Comparison of ENCODE assay signal across 7 cellular contexts in the genomic region with DNA sequence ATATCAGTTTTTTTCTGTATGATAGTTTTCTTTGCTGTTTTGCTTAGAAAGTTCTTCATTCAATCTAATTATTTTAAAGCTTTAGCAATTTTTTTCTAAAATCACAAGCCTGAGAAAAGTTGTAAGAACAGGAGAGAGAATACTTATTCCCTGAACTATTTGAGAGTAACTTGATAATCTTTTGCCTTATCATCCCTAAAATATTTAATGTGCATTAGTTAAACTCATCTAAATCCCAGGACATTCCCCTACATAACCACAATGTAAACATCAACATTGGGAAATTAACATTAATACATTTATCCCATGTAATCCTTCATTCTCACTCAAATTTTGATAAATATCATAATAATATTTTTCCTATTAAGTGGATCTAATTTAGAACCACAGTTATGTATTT.
"Had no signal": no experiment of that assay in that cellular context is flagged by ENCODE, and none has a peak within 500 bp of the region (broad histone marks: within the 10 kb centered on the region; RNA-seq: fewer than 3 reads in every experiment).

No MANE protein-coding gene starts in this region.

- H3K4me2 ChIP-seq: KMS-11 had no signal

- H3K27me3 Mint-ChIP-seq: IgD-negative memory B cell had no signal

- H3K27ac ChIP-seq: HL-60, KMS-11 had no signal

- H3K4me3 ChIP-seq: K562 had no signal

- DNase-seq: KBM-7, KG1 had no signal

- ATAC-seq: HepG2, K562 had no signal

- H3K4me1 Mint-ChIP-seq: IgD-negative memory B cell had no signal

- H3K27ac Mint-ChIP-seq: IgD-negative memory B cell had no signal

- H3K4me3 Mint-ChIP-seq: IgD-negative memory B cell had no signal

- H3K36me3 Mint-ChIP-seq: IgD-negative memory B cell had no signal

- H3K9ac ChIP-seq: KMS-11 had no signal
